Comparison of ENCODE assay signal across 22 cellular contexts in genomic region chr9:7354704-7355103, GRCh38.
"Had no signal": no experiment of that assay in that cellular context is flagged by ENCODE, and none has a peak within 500 bp of the region (broad histone marks: within the 10 kb centered on the region; RNA-seq: fewer than 3 reads in every experiment).

No MANE protein-coding gene starts in this region.

- H3K4me3 Mint-ChIP-seq: dendritic cell treated with granulocyte-macrophage colony-stimulating factor and Interleukin-4, amounts not matched to agents 40 ng/mL and 50 ng/mL, for 4 days; effector memory CD8-positive, alpha-beta T cell; endodermal cell had no signal

- H3K27ac Mint-ChIP-seq: dendritic cell treated with granulocyte-macrophage colony-stimulating factor and Interleukin-4, amounts not matched to agents 40 ng/mL and 50 ng/mL, for 4 days; effector memory CD8-positive, alpha-beta T cell; endodermal cell had no signal

- DNase-seq: colonic mucosa; cortex of kidney; dermis blood vessel endothelial cell; dorsolateral prefrontal cortex; effector CD4-positive, alpha-beta T cell; effector CD8-positive, alpha-beta T cell; effector memory CD4-positive, alpha-beta T cell; effector memory CD8-positive, alpha-beta T cell; endodermal cell; erythroblast; esophagus squamous epithelium; foreskin fibroblast; foreskin keratinocyte; foreskin melanocyte; gastrocnemius medialis; glutamatergic neuron; head of caudate nucleus; heart left ventricle; heart right ventricle had no signal

- H3K4me1 Mint-ChIP-seq: endodermal cell had no signal

- ATAC-seq: effector memory CD8-positive, alpha-beta T cell; esophagus mucosa; foreskin keratinocyte; gastrocnemius medialis; gastroesophageal sphincter had no signal

- H3K9me3 Mint-ChIP-seq: dendritic cell treated with granulocyte-macrophage colony-stimulating factor and Interleukin-4, amounts not matched to agents 40 ng/mL and 50 ng/mL, for 4 days; endodermal cell had no signal

- H3K27me3 Mint-ChIP-seq: dendritic cell treated with granulocyte-macrophage colony-stimulating factor and Interleukin-4, amounts not matched to agents 40 ng/mL and 50 ng/mL, for 4 days had no signal
